In the genomic region with DNA sequence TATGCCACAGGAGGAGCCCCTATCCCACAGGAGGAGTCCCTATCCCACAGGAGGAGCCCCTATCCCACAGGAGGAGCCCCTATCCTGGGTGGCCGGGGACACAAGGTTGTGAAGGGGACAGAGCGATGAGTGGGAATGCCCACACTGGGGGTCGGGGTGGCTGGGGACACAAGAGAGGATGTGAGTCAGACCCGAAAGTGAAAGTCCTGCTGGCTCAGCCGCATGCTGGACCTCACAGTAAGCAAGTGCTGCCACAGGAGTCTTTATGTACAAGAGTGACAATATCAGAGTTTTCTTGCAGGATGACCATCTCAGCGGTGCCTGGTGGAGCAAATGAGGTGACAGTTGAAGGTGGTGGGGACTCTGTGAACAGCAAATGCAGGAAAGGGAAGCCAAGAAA, we compare ENCODE assay signal across 8 cellular contexts.
DNase-seq lines count a peak whose midpoint lies in the region; ATAC-seq and TF ChIP-seq lines count a peak whose summit lies in the region.

No MANE protein-coding gene starts in this region.

- peak; percentile 39 for DNase-seq in GM19238 (ENCODE audit: insufficient read length, low spot score)
- peak; percentile 18 to 58 for DNase-seq in activated T-cell treated with anti-CD3 and anti-CD28 coated beads, Interleukin-2, amount 50 U/mL, for 72 hours
- DNase-seq in mesenchymal stem cell, result peak; percentile 77
- no peak for DNase-seq in NCI-H2227 (lab: John Stamatoyannopoulos, UW; ENCODE audit: unreplicated experiment)
- no peak for DNase-seq in colonic mucosa
- no peak for DNase-seq in NCI-H2171 (lab: John Stamatoyannopoulos, UW)

- H3K36me3 ChIP-seq in BLaER1 (no peaks in the 10 kb centered on the region), mesenchymal stem cell (ENCODE audit: control insufficient read depth in 1 of 2, insufficient read depth in 2 of 2, low read depth in 1 of 2, low read length in 2 of 2) (no peaks in the 10 kb centered on the region), colonic mucosa (no peaks in the 10 kb centered on the region)

- H3K9me3 Mint-ChIP-seq in activated T-cell treated with anti-CD3 and anti-CD28 coated beads, Interleukin-2, amount 50 U/mL, for 72 hours, result no peaks in the 10 kb centered on the region

- H2AFZ ChIP-seq in mesenchymal stem cell (ENCODE audit: low read depth, low read length), result no peak overlapping the region

- H2AK5ac ChIP-seq in mesenchymal stem cell (ENCODE audit: low read length, severe bottlenecking), result no peak overlapping the region

- H3K27ac ChIP-seq in BLaER1, result no peak overlapping the region
- H3K27ac ChIP-seq in mesenchymal stem cell (ENCODE audit: low read length, poor library complexity, severe bottlenecking), result no peak overlapping the region
- no peak overlapping the region for H3K27ac ChIP-seq in colonic mucosa

- peak; percentile 62 for ATAC-seq in HG03432 (IDR thresholded peaks at IDR 0.05; ENCODE audit: unreplicated experiment)
- peak; percentile 52 to 95 for ATAC-seq in activated T-cell treated with anti-CD3 and anti-CD28 coated beads, Interleukin-2, amount 50 U/mL, for 72 hours (replicated peaks in 1 of 2)

- H3K9me3 ChIP-seq in BLaER1 (no peaks in the 10 kb centered on the region), mesenchymal stem cell (ENCODE audit: control insufficient read depth, low read length) (no peaks in the 10 kb centered on the region), colonic mucosa (no peaks in the 10 kb centered on the region)

- H3K4me3 ChIP-seq in BLaER1 (no peak overlapping the region), mesenchymal stem cell (ENCODE audit: insufficient read depth in 1 of 2, low read depth in 1 of 2, low read length in 2 of 2) (peak overlapping the region in 1 of 2 experiments; percentile 69), colonic mucosa (no peak overlapping the region)

- no peaks in the 10 kb centered on the region for H3K27me3 Mint-ChIP-seq in activated T-cell treated with anti-CD3 and anti-CD28 coated beads, Interleukin-2, amount 50 U/mL, for 72 hours (ENCODE audit: low read depth)

- peaks cover 10% of the 10 kb centered on the region for H3K4me1 Mint-ChIP-seq in activated T-cell treated with anti-CD3 and anti-CD28 coated beads, Interleukin-2, amount 50 U/mL, for 72 hours (ENCODE audit: low read depth)

- H3K4ac ChIP-seq in mesenchymal stem cell (ENCODE audit: low read depth in 1 of 2, low read length in 2 of 2), result no peak overlapping the region

- WGBS in mesenchymal stem cell, result 55% methylated on average over 6 of the region's 6 CpGs

- no peak overlapping the region for H3K18ac ChIP-seq in mesenchymal stem cell (ENCODE audit: low read depth in 1 of 2, low read length in 2 of 2)

- H3K27ac Mint-ChIP-seq in activated T-cell treated with anti-CD3 and anti-CD28 coated beads, Interleukin-2, amount 50 U/mL, for 72 hours, result no peak overlapping the region

- H3K4me2 ChIP-seq in BLaER1, result peak overlapping the region; percentile 30
- peak overlapping the region; percentile 7 for H3K4me2 ChIP-seq in mesenchymal stem cell (ENCODE audit: low read length, poor library complexity, severe bottlenecking)

- no peak overlapping the region for H2BK5ac ChIP-seq in mesenchymal stem cell (ENCODE audit: low read depth, low read length, poor library complexity, severe bottlenecking)

- H3K79me1 ChIP-seq in mesenchymal stem cell (replicated peaks; ENCODE audit: low read length, poor library complexity, severe bottlenecking), result no peaks in the 10 kb centered on the region

- no peaks in the 10 kb centered on the region for H4K20me1 ChIP-seq in BLaER1

- no peak overlapping the region for H4K91ac ChIP-seq in mesenchymal stem cell (ENCODE audit: low read length)

- no peak for TF ChIP-seq CTCF in colonic mucosa (IDR thresholded peaks at IDR 0.05)

- H2BK12ac ChIP-seq in mesenchymal stem cell (ENCODE audit: low read length in 2 of 2), result no peak overlapping the region

- H3K4me3 Mint-ChIP-seq in activated T-cell treated with anti-CD3 and anti-CD28 coated beads, Interleukin-2, amount 50 U/mL, for 72 hours, result peak overlapping the region in 1 of 2 donors; percentile 50

- H4K8ac ChIP-seq in mesenchymal stem cell (ENCODE audit: low read length), result peak overlapping the region; percentile 5

- H2BK120ac ChIP-seq in mesenchymal stem cell (ENCODE audit: low read depth, low read length), result no peak overlapping the region

- no peak overlapping the region for H3K9ac ChIP-seq in BLaER1
- peak overlapping the region; percentile 43 for H3K9ac ChIP-seq in mesenchymal stem cell (ENCODE audit: low read length)
- no peak overlapping the region for H3K9ac ChIP-seq in colonic mucosa (ENCODE audit: low read depth in 2 of 2, low read length in 2 of 2)

- H3K14ac ChIP-seq in mesenchymal stem cell (ENCODE audit: low read length in 2 of 2), result no peak overlapping the region

- H3K23ac ChIP-seq in mesenchymal stem cell (ENCODE audit: low read length in 2 of 2), result no peak overlapping the region

- peaks cover 16% of the 10 kb centered on the region; the same call in 1 of the 2 replicates for H3K4me1 ChIP-seq in BLaER1
- peaks cover 20% of the 10 kb centered on the region for H3K4me1 ChIP-seq in mesenchymal stem cell (ENCODE audit: control insufficient read depth, insufficient read depth, low read depth, low read length)
- H3K4me1 ChIP-seq in colonic mucosa, result no peaks in the 10 kb centered on the region

- intact Hi-C loops in colonic mucosa (cut with DNase I), result no loop called here

- H3K27me3 ChIP-seq in BLaER1 (no peaks in the 10 kb centered on the region), mesenchymal stem cell (ENCODE audit: control insufficient read depth in 1 of 2, insufficient read depth in 1 of 2, low read length in 2 of 2) (peaks cover 0 to 26% of the 10 kb centered on the region in 2 experiments), colonic mucosa (no peaks in the 10 kb centered on the region)

- no peaks in the 10 kb centered on the region for H3K36me3 Mint-ChIP-seq in activated T-cell treated with anti-CD3 and anti-CD28 coated beads, Interleukin-2, amount 50 U/mL, for 72 hours (ENCODE audit: insufficient read depth in 2 of 2)

- H2BK15ac ChIP-seq in mesenchymal stem cell (ENCODE audit: low read depth, poor library complexity, severe bottlenecking), result no peak overlapping the region

Comparison
In these comparisons a context has a peak if more than half of its experiments do, and no peak if none do; other contexts are left out.
1. DNase-seq: peak in GM19238 (single experiment), activated T-cell treated with anti-CD3 and anti-CD28 coated beads, Interleukin-2, amount 50 U/mL, for 72 hours (2 of 2) and mesenchymal stem cell (single experiment); none in NCI-H2227 (single experiment), colonic mucosa (single experiment) and NCI-H2171 (single experiment).